In the genomic region with DNA sequence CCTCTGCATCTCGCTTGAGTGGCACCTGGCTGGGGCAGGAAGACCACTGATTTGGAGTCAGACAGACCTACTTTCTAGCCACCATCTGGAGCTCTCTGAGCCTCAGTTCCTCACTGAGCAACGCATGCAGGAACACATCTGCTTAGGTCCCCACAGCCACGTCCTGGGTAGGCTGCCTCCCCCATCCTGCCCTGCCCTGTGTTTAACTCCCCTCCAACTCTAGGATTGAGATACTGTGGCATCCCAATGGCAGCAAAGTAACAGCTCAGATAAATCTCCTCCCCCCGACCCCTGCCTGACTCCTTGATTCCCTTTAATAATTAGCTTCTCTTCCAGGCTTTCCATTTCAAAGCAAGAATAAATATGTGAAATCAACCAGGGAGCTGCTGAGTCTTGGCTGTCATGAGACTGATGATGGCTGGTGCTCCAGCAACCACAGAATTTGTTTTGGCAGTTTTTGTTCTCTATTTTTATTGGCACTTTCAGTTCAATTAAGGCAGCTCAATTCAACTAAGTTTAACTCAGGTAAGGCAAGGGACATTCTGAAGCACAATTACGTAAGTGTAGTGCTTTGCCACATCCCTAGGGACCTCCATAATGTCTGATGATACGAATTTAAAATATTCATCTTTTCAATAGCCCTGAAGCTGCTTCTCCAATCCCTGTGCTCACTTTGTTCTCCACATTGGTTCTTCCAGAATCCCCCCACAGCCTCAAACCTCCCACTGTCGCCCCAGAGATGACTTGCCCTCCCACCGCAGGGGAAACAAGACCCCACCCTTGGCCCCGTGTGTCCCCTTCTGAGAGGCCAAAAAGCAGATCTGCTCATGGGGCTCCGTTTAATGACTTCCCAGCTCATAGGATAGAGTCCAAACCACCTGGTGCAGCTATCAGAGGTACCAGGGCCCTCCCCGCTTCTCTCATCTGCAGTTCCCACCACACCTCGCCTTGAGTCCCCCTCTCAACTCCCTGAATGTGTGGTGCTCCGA, we compare ENCODE assay signal across 8 cellular contexts. TPM values are rescaled to one million over a fixed set of nuclear protein-coding genes. Genes with fewer than 3 reads are reported as not detected.
DNase-seq lines count a peak whose midpoint lies in the region; ATAC-seq and TF ChIP-seq lines count a peak whose summit lies in the region.

No MANE protein-coding gene starts in this region.

- H3K4me3 ChIP-seq in esophagus squamous epithelium (no peak overlapping the region), coronary artery (no peak overlapping the region)

- peaks cover 0 to 5% (median 0%) of the 10 kb centered on the region in 3 donors for H3K4me1 ChIP-seq in esophagus squamous epithelium

- H3K27ac ChIP-seq in esophagus squamous epithelium (peak overlapping the region in 1 of 4 donors; percentile 56), coronary artery (no peak overlapping the region)

- WGBS in esophagus squamous epithelium, 2 donors, result 68 to 72% methylated on average over 12 of the region's 13 CpGs

- DNase-seq in left lobe of liver (ENCODE audit: low spot score) (peak; percentile 26), esophagus squamous epithelium (lab: John Stamatoyannopoulos, UW) (no peak), Right ventricle myocardium superior (no peak), coronary artery (ENCODE audit: low spot score) (no peak)
- no peak for DNase-seq in central memory CD4-positive, alpha-beta T cell

- intact Hi-C loops in esophagus squamous epithelium (cut with DNase I) (no loop called here), Right ventricle myocardium superior (cut with DNase I) (no loop called here)

- ATAC-seq in GM18511 (IDR thresholded peaks at IDR 0.05; ENCODE audit: unreplicated experiment) (peak; percentile 73), GM21526 (IDR thresholded peaks at IDR 0.05; ENCODE audit: low FRiP score, unreplicated experiment) (peak; percentile 62), HG03460 (IDR thresholded peaks at IDR 0.05; ENCODE audit: unreplicated experiment) (peak; percentile 67), left lobe of liver (no peak), Right ventricle myocardium superior (ENCODE audit: poor library complexity) (no peak)

- H3K27me3 ChIP-seq in esophagus squamous epithelium, result no peaks in the 10 kb centered on the region

- H3K9me3 ChIP-seq in esophagus squamous epithelium, result no peaks in the 10 kb centered on the region

- H3K36me3 ChIP-seq in esophagus squamous epithelium, result peaks cover 0 to 23% (median 7%) of the 10 kb centered on the region in 3 donors

- TF ChIP-seq POLR2A in esophagus squamous epithelium (IDR thresholded peaks at IDR 0.05), result no peak

- TF ChIP-seq CTCF in esophagus squamous epithelium (IDR thresholded peaks at IDR 0.05) (no peak), coronary artery (IDR thresholded peaks at IDR 0.05) (no peak)

RNA-seq across cellular contexts. Expression of a gene that starts 58.2 kb away (rescaled TPM):
- total RNA-seq in left lobe of liver (0.08 TPM), esophagus squamous epithelium (1 to 10 TPM in 1 of 4 donors, under 1 TPM in 2, not detected in 1; 0.29 to 2.7 (median 0.31) TPM), Right ventricle myocardium superior (0.86 TPM)

Comparison
In these comparisons a context has a peak if more than half of its experiments do, and no peak if none do; other contexts are left out.
1. ATAC-seq: peak in GM18511 (single experiment), GM21526 (single experiment) and HG03460 (single experiment); none in left lobe of liver (single experiment) and Right ventricle myocardium superior (single experiment).